19 cellular contexts compared by ENCODE assay signal in genomic region chr17:6327007-6327406, GRCh38.
DNase-seq lines count a peak whose midpoint lies in the region; ATAC-seq, FAIRE-seq and TF ChIP-seq lines count a peak whose summit lies in the region.
"Had no signal": no experiment of that assay in that cellular context is flagged by ENCODE, and none has a peak within 500 bp of the region (broad histone marks: within the 10 kb centered on the region; RNA-seq: fewer than 3 reads in every experiment).

No MANE protein-coding gene starts in this region.

- H3K27ac Mint-ChIP-seq in WTC11, result no peak overlapping the region
- H3K27ac Mint-ChIP-seq in activated T-helper 2 cell treated with anti-CD3 and anti-CD28 coated beads, Interferon-gamma antibody, Interleukin-2, Interleukin-4, amounts not matched to agents 10 μg/mL and 5 μg/mL and 100 μg/mL, durations not matched to agents 14 hours and 24 hours and 36 hours, result no peak overlapping the region
- H3K27ac Mint-ChIP-seq: T-helper 17 cell had no signal

- H3K27ac ChIP-seq in liver (ENCODE audit: low read depth in 1 of 2, low read length in 2 of 2) (no peak overlapping the region), HepG2 (ENCODE audit: extremely low read length, insufficient read depth, low read length) (no peak overlapping the region), upper lobe of right lung (peak overlapping the region; percentile 68)
- H3K27ac ChIP-seq: RWPE1 had no signal

- no peaks in the 10 kb centered on the region for H3K36me3 Mint-ChIP-seq in WTC11
- no peaks in the 10 kb centered on the region for H3K36me3 Mint-ChIP-seq in activated T-helper 2 cell treated with anti-CD3 and anti-CD28 coated beads, Interferon-gamma antibody, Interleukin-2, Interleukin-4, amounts not matched to agents 10 μg/mL and 5 μg/mL and 100 μg/mL, durations not matched to agents 14 hours and 24 hours and 36 hours (ENCODE audit: low read depth)

- TF ChIP-seq RAD21 in liver (IDR thresholded peaks at IDR 0.05) (peak in 1 of 2 donors; percentile 17), HepG2 (CRISPR knock-in tag; IDR thresholded peaks at IDR 0.05) (no peak)

- DNase-seq in HepG2 (ENCODE audit: low spot score) (no peak), WTC11 (ENCODE audit: low spot score) (peak; percentile 37), iPS-NIHi7 (ENCODE audit: extremely low spot score) (peak; percentile 63), upper lobe of right lung (no peak), GM10266 (ENCODE audit: extremely low spot score) (no peak)
- DNase-seq in activated T-helper 2 cell treated with anti-CD3 and anti-CD28 coated beads, Interferon-gamma antibody, Interleukin-2, Interleukin-4, amounts not matched to agents 10 μg/mL and 5 μg/mL and 100 μg/mL, durations not matched to agents 14 hours and 24 hours and 36 hours (ENCODE audit: low spot score), result no peak
- DNase-seq: activated CD4-positive, alpha-beta T cell treated with anti-CD3 and anti-CD28 coated beads, Interleukin-2, amount 50 U/mL, for 1 hour; activated effector memory CD4-positive, alpha-beta T cell treated with Interleukin-2 at 50 U/mL for 16 hours; AML-193; DMS53; KG1; midbrain; NCI-H1436; NCI-H510A; T-helper 17 cell had no signal

- no peak overlapping the region for H2AFZ ChIP-seq in HepG2 (ENCODE audit: low read length)

- TF ChIP-seq CTCF in liver (IDR thresholded peaks at IDR 0.05; ENCODE audit: low read depth, low read length, missing input control) (no peak), HepG2 (CRISPR knock-in tag; IDR thresholded peaks at IDR 0.05) (no peak; the same call in 1 of the 2 replicates), WTC11 (IDR thresholded peaks at IDR 0.05) (no peak), upper lobe of right lung (IDR thresholded peaks at IDR 0.05) (peak; percentile 27), GM10266 (IDR thresholded peaks at IDR 0.05; ENCODE audit: control insufficient read depth, insufficient read depth, low read depth, missing control alignments) (no peak)

- H3K9ac ChIP-seq in liver (ENCODE audit: low read depth in 1 of 2, low read length in 2 of 2), result no peak overlapping the region
- H3K9ac ChIP-seq in HepG2 (ENCODE audit: insufficient read depth, low read depth, low read length), result no peak overlapping the region

- no peaks in the 10 kb centered on the region for H4K20me1 ChIP-seq in HepG2 (ENCODE audit: insufficient read depth, low read length)

- no peak overlapping the region for H3K4me2 ChIP-seq in HepG2 (ENCODE audit: low read depth, low read length)

- peaks cover 13% of the 10 kb centered on the region for H3K9me3 Mint-ChIP-seq in WTC11
- H3K9me3 Mint-ChIP-seq in activated T-helper 2 cell treated with anti-CD3 and anti-CD28 coated beads, Interferon-gamma antibody, Interleukin-2, Interleukin-4, amounts not matched to agents 10 μg/mL and 5 μg/mL and 100 μg/mL, durations not matched to agents 14 hours and 24 hours and 36 hours, result no peaks in the 10 kb centered on the region

- H3K36me3 ChIP-seq in liver (ENCODE audit: control insufficient read depth in 4 of 4, insufficient read depth in 3 of 4, low read depth in 1 of 4, low read length in 3 of 4), result no peaks in the 10 kb centered on the region
- no peaks in the 10 kb centered on the region for H3K36me3 ChIP-seq in HepG2 (replicated peaks in 1 of 2; ENCODE audit: control insufficient read depth in 1 of 2, insufficient read depth in 2 of 2, low read length in 2 of 2)
- H3K36me3 ChIP-seq in upper lobe of right lung, result no peaks in the 10 kb centered on the region

- H3K79me2 ChIP-seq in HepG2 (ENCODE audit: insufficient read depth, low read length), result no peaks in the 10 kb centered on the region

- no peaks in the 10 kb centered on the region for H3K9me3 ChIP-seq in liver (ENCODE audit: control insufficient read depth in 4 of 4, low read length in 3 of 4)
- no peaks in the 10 kb centered on the region for H3K9me3 ChIP-seq in HepG2 (ENCODE audit: low read length)
- no peaks in the 10 kb centered on the region for H3K9me3 ChIP-seq in upper lobe of right lung

- H3K4me3 ChIP-seq in liver (ENCODE audit: low read depth in 1 of 3, low read length in 3 of 3) (no peak overlapping the region), HepG2 (replicated peaks in 1 of 3; ENCODE audit: insufficient read depth in 1 of 3, low read depth in 2 of 3, low read length in 3 of 3) (no peak overlapping the region), upper lobe of right lung (no peak overlapping the region)

- ATAC-seq in HepG2 (no peak), WTC11 (peak; percentile 93), upper lobe of right lung (peak; percentile 55), SK-N-SH treated with all-trans-retinoic acid at 6 μM for 48 hours (no peak)
- ATAC-seq: T-helper 17 cell had no signal

- no peaks in the 10 kb centered on the region; the same call in 1 of the 2 replicates for H3K4me1 Mint-ChIP-seq in WTC11
- H3K4me1 Mint-ChIP-seq in activated T-helper 2 cell treated with anti-CD3 and anti-CD28 coated beads, Interferon-gamma antibody, Interleukin-2, Interleukin-4, amounts not matched to agents 10 μg/mL and 5 μg/mL and 100 μg/mL, durations not matched to agents 14 hours and 24 hours and 36 hours (ENCODE audit: low read depth), result no peaks in the 10 kb centered on the region

- in situ Hi-C loops in HepG2 (cut with HindIII; ENCODE audit: extremely low pct_ligation_motif_present, low pct_unique_long_range_greater_than_20kb), result no loop called here

- H3K4me3 Mint-ChIP-seq in WTC11, result no peak overlapping the region
- H3K4me3 Mint-ChIP-seq in activated T-helper 2 cell treated with anti-CD3 and anti-CD28 coated beads, Interferon-gamma antibody, Interleukin-2, Interleukin-4, amounts not matched to agents 10 μg/mL and 5 μg/mL and 100 μg/mL, durations not matched to agents 14 hours and 24 hours and 36 hours (ENCODE audit: low read depth), result no peak overlapping the region
- H3K4me3 Mint-ChIP-seq: T-helper 17 cell had no signal

- H3K4me1 ChIP-seq in liver (ENCODE audit: control insufficient read depth in 4 of 4, insufficient read depth in 4 of 4, low read length in 3 of 4) (no peaks in the 10 kb centered on the region), HepG2 (ENCODE audit: insufficient read depth, low read length) (no peaks in the 10 kb centered on the region), upper lobe of right lung (no peaks in the 10 kb centered on the region)

- TF ChIP-seq EP300 in HepG2 (IDR thresholded peaks at IDR 0.05; ENCODE audit: low read depth in 2 of 2, low read length in 2 of 2), result no peak
- no peak for TF ChIP-seq EP300 in HepG2 (CRISPR knock-in tag; IDR thresholded peaks at IDR 0.05; ENCODE audit: borderline replicate concordance)

- H3K27me3 ChIP-seq in liver (ENCODE audit: control insufficient read depth in 4 of 4, insufficient read depth in 4 of 4, low read length in 3 of 4), result peaks cover 0 to 3% (median under 1%) of the 10 kb centered on the region in 4 donors
- no peaks in the 10 kb centered on the region; a peak in 2 of 5 replicates for H3K27me3 ChIP-seq in HepG2 (ENCODE audit: control insufficient read depth in 1 of 2, insufficient read depth in 2 of 2, low read length in 2 of 2)
- H3K27me3 ChIP-seq in upper lobe of right lung, result no peaks in the 10 kb centered on the region

- FAIRE-seq in HepG2 (lab: Jason Lieb, UNC), result no peak
- FAIRE-seq: astrocyte had no signal

- no TSS peak for BruUV-seq in HepG2 (replicated peaks; lab: Mats Ljungman, UMichigan)

- POLR2A ChIA-PET in HepG2 (lab: Yijun Ruan, JAX) (no interaction called here), WTC11 (lab: Charles Lee) (no interaction called here)

- 44% methylated on average over 6 of the region's 6 CpGs for WGBS in liver
- WGBS in HepG2 (ENCODE audit: low lambda C conversion rate), result 42% methylated on average over 5 of the region's 6 CpGs

- no peak for TF ChIP-seq POLR2A in HepG2 (IDR thresholded peaks at IDR 0.05; ENCODE audit: insufficient read depth in 1 of 2, low read depth in 2 of 2, low read length in 2 of 2)

- peaks cover 2% of the 10 kb centered on the region; the same call in 1 of the 2 replicates for H3K27me3 Mint-ChIP-seq in WTC11 (ENCODE audit: low read depth)
- H3K27me3 Mint-ChIP-seq in activated T-helper 2 cell treated with anti-CD3 and anti-CD28 coated beads, Interferon-gamma antibody, Interleukin-2, Interleukin-4, amounts not matched to agents 10 μg/mL and 5 μg/mL and 100 μg/mL, durations not matched to agents 14 hours and 24 hours and 36 hours (ENCODE audit: low read depth), result peaks cover 6% of the 10 kb centered on the region

- CTCF ChIA-PET in HepG2 (lab: Yijun Ruan, JAX; ENCODE audit: low intra/inter-chr PET ratio, low total read pairs) (no interaction called here), WTC11 (lab: Charles Lee) (interaction anchor here (0.6 to 2.7 kb wide), 7 partner anchors 9 to 88 kb away, joined by 3 to 8 read pairs (median 3); no protein-coding TSS in a partner anchor)

- intact Hi-C loops in HepG2 (cut with micrococcal nuclease; ENCODE audit: unreplicated experiment), result no loop called here
- intact Hi-C loops in upper lobe of right lung (cut with DNase I), result no loop called here
- intact Hi-C loops in activated T-helper 2 cell treated with anti-CD3 and anti-CD28 coated beads, Interferon-gamma antibody, Interleukin-2, Interleukin-4, amounts not matched to agents 10 μg/mL and 5 μg/mL and 100 μg/mL, durations not matched to agents 14 hours and 24 hours and 36 hours (cut with micrococcal nuclease), result no loop called here

TF ChIP-seq in liver, 16 proteins besides CTCF, POLR2A, EP300 and RAD21 (continues in another document):
- TF ChIP-seq HNF4G (IDR thresholded peaks at IDR 0.05), result no peak
- TF ChIP-seq JUND (IDR thresholded peaks at IDR 0.05), result no peak
- TF ChIP-seq NR2F2 (IDR thresholded peaks at IDR 0.05), result peak; percentile 66

TF ChIP-seq in HepG2, 621 proteins besides CTCF, POLR2A, EP300 and RAD21 (continues in another document):
- TF ChIP-seq ZNF530 (CRISPR knock-in tag; IDR thresholded peaks at IDR 0.05; ENCODE audit: low read depth), result no peak
- TF ChIP-seq SMAD1 (CRISPR knock-in tag; IDR thresholded peaks at IDR 0.05; ENCODE audit: borderline replicate concordance, low read depth), result no peak
- TF ChIP-seq ZFP62 (CRISPR knock-in tag; IDR thresholded peaks at IDR 0.05), result no peak

TF ChIP-seq in WTC11, 78 proteins besides CTCF, POLR2A, EP300 and RAD21 (continues in another document):
- no peak for TF ChIP-seq PRRX2 (CRISPR knock-in tag; IDR thresholded peaks at IDR 0.05)

TF ChIP-seq in SK-N-SH treated with all-trans-retinoic acid at 6 μM for 48 hours, 23 proteins besides CTCF, POLR2A, EP300 and RAD21:
- TF ChIP-seq TOX (CRISPR knock-in tag; IDR thresholded peaks at IDR 0.05; ENCODE audit: borderline replicate concordance) (no peak), GLIS3 (CRISPR knock-in tag; IDR thresholded peaks at IDR 0.05) (no peak), SNAI2 (CRISPR knock-in tag; IDR thresholded peaks at IDR 0.05) (no peak)

Comparison
In these comparisons a context has a peak if more than half of its experiments do, and no peak if none do; other contexts are left out.
1. ATAC-seq: peak in WTC11 (single experiment) and upper lobe of right lung (single experiment); none in HepG2 (single experiment) and SK-N-SH treated with all-trans-retinoic acid at 6 μM for 48 hours (single experiment).
2. DNase-seq: peak in WTC11 (single experiment) and iPS-NIHi7 (single experiment); none in HepG2 (single experiment), upper lobe of right lung (single experiment), GM10266 (single experiment) and activated T-helper 2 cell treated with anti-CD3 and anti-CD28 coated beads, Interferon-gamma antibody, Interleukin-2, Interleukin-4, amounts not matched to agents 10 μg/mL and 5 μg/mL and 100 μg/mL, durations not matched to agents 14 hours and 24 hours and 36 hours (single experiment).